ENCODE assay signal across 12 cellular contexts in the genomic region with DNA sequence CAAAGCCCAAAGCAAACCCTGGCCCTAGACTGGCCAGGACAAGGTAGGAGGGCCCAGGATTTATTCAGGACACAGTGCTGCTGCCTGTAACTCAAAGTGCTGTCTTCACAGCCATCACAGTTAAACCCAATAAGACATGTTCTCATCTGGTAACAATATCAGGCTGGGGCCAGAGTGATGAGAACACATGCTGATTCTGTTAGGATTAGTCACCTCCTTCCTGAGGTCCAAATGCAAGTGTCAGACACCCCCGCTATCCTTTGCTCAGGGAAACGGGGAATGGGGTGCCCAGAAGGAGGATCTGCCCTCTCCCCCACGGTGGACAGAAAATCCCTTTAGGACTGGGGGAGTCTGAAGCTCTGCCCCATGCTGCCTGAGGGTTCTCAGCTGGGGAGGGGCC. TPM values are rescaled to one million over a fixed set of nuclear protein-coding genes. Genes with fewer than 3 reads are reported as not detected.
DNase-seq lines count a peak whose midpoint lies in the region; ATAC-seq and TF ChIP-seq lines count a peak whose summit lies in the region.
"Had no signal": no experiment of that assay in that cellular context is flagged by ENCODE, and none has a peak within 500 bp of the region (broad histone marks: within the 10 kb centered on the region; RNA-seq: fewer than 3 reads in every experiment).

No MANE protein-coding gene starts in this region.

- DNase-seq in Ammon's horn (ENCODE audit: low spot score) = peak; percentile 49
- DNase-seq in amniotic epithelial cell (ENCODE audit: low read depth) = peak; percentile 58
- peak; percentile 74 for DNase-seq in fibroblast of the conjunctiva (ENCODE audit: low read depth)
- no peak for DNase-seq in psoas muscle
- no peak for DNase-seq in CD1c-positive myeloid dendritic cell (ENCODE audit: extremely low spot score)
- no peak for DNase-seq in upper lobe of right lung
- no peak for DNase-seq in effector CD4-positive, alpha-beta T cell
- DNase-seq: CD8-positive, alpha-beta T cell; KBM-7; NCI-H69 had no signal

- H3K4me1 ChIP-seq in psoas muscle (peaks cover 26% of the 10 kb centered on the region), upper lobe of right lung (peaks cover 4% of the 10 kb centered on the region)

- no peaks in the 10 kb centered on the region for H3K9me3 ChIP-seq in psoas muscle
- H3K9me3 ChIP-seq in upper lobe of right lung = no peaks in the 10 kb centered on the region

- H3K27ac ChIP-seq in psoas muscle (peak overlapping the region; percentile 87), upper lobe of right lung (no peak overlapping the region)

- TF ChIP-seq CTCF in psoas muscle (IDR thresholded peaks at IDR 0.05) = no peak
- TF ChIP-seq CTCF in upper lobe of right lung (IDR thresholded peaks at IDR 0.05) = no peak

- ATAC-seq in psoas muscle (peak; percentile 88 to 94 (median 89)), upper lobe of right lung (no peak), HG03378 (IDR thresholded peaks at IDR 0.05; ENCODE audit: unreplicated experiment) (no peak)
- ATAC-seq: CD8-positive, alpha-beta T cell had no signal

- intact Hi-C loops in psoas muscle (cut with DNase I) (no loop called here), upper lobe of right lung (cut with DNase I) (no loop called here)

- WGBS in psoas muscle, 3 donors = 12 to 30% (median 19%) methylated on average over 3 of the region's 3 CpGs

- H3K27me3 ChIP-seq in psoas muscle (ENCODE audit: insufficient read depth in 3 of 3, low read length in 2 of 3) = no peaks in the 10 kb centered on the region
- H3K27me3 ChIP-seq in upper lobe of right lung = no peaks in the 10 kb centered on the region

- no peak overlapping the region for H3K4me3 ChIP-seq in psoas muscle
- H3K4me3 ChIP-seq in upper lobe of right lung = no peak overlapping the region

- H3K36me3 ChIP-seq in psoas muscle (ENCODE audit: insufficient read depth in 1 of 2, low read depth in 1 of 2) (no peaks in the 10 kb centered on the region), upper lobe of right lung (no peaks in the 10 kb centered on the region)

RNA-seq across cellular contexts. Expression of a gene that starts 9.6 kb away (rescaled TPM):
- total RNA-seq in psoas muscle (10 to 100 TPM in 1 of 4 donors, 1 to 10 TPM in 3; 5.8 to 11.0 (median 6.9) TPM), upper lobe of right lung (11.1 TPM)
- polyA plus RNA-seq in psoas muscle = 1 to 10 TPM; 1.7 to 5.0 (median 2.9) TPM
- total RNA-seq: CD8-positive, alpha-beta T cell had no signal

RNA-seq across cellular contexts. Expression of a gene that starts 13.3 kb away (rescaled TPM):
- 10 to 100 TPM; 14.8 to 36.4 (median 25.7) TPM for total RNA-seq in psoas muscle
- 10 to 100 TPM in 2 of 3 donors, 1 to 10 TPM in 1; 5.3 to 21.4 (median 17.0) TPM for polyA plus RNA-seq in psoas muscle
- 29.7 TPM for total RNA-seq in upper lobe of right lung
- total RNA-seq: CD8-positive, alpha-beta T cell had no signal

RNA-seq across cellular contexts. Expression of a gene that starts 24.3 kb away (rescaled TPM):
- total RNA-seq in psoas muscle (under 1 TPM; 0.16 to 0.71 (median 0.39) TPM), upper lobe of right lung (2.2 TPM)
- polyA plus RNA-seq in psoas muscle = under 1 TPM; 0.11 to 0.35 (median 0.17) TPM
- total RNA-seq: CD8-positive, alpha-beta T cell; glomerular endothelial cell had no signal

Comparison
In these comparisons a context has a peak if more than half of its experiments do, and no peak if none do; other contexts are left out.
1. DNase-seq: peak in Ammon's horn (single experiment), amniotic epithelial cell (single experiment) and fibroblast of the conjunctiva (single experiment); none in psoas muscle (0 of 2), CD1c-positive myeloid dendritic cell (single experiment), upper lobe of right lung (single experiment) and effector CD4-positive, alpha-beta T cell (single experiment).
2. ATAC-seq: peak in psoas muscle (4 of 4); none in upper lobe of right lung (single experiment) and HG03378 (single experiment).